ENCODE assay signal across 8 cellular contexts in genomic region chr22:24157783-24158170, GRCh38. TPM values are rescaled to one million over a fixed set of nuclear protein-coding genes. Genes with fewer than 3 reads are reported as not detected.
DNase-seq lines count a peak whose midpoint lies in the region; ATAC-seq, FAIRE-seq and TF ChIP-seq lines count a peak whose summit lies in the region.

No MANE protein-coding gene starts in this region.

- H3K4me3 ChIP-seq in WERI-Rb-1 (ENCODE audit: low read depth, low read length) (no peak overlapping the region), right atrium auricular region (peak overlapping the region in 1 of 2 donors; percentile 91), stomach smooth muscle (ENCODE audit: low read length in 2 of 2) (peak overlapping the region; percentile 90 to 95)

- H3K27me3 ChIP-seq in WERI-Rb-1 (ENCODE audit: insufficient read depth, low read depth, severe bottlenecking) (no peaks in the 10 kb centered on the region), right atrium auricular region (no peaks in the 10 kb centered on the region), stomach smooth muscle (ENCODE audit: control insufficient read depth in 1 of 2, insufficient read depth in 2 of 2, low read length in 2 of 2) (no peaks in the 10 kb centered on the region)

- H3K27ac ChIP-seq in WERI-Rb-1 (peak overlapping the region; percentile 81), right atrium auricular region (peak overlapping the region; percentile 91 to 94), stomach smooth muscle (ENCODE audit: low read length) (peak overlapping the region; percentile 67)

- FAIRE-seq in HTR-8/SVneo (lab: Jason Lieb, UNC), result no peak

- DNase-seq in GM13977 (ENCODE audit: low spot score), result peak; percentile 51
- DNase-seq in WERI-Rb-1, result peak; percentile 63
- DNase-seq in right atrium auricular region (ENCODE audit: low spot score), result no peak
- no peak for DNase-seq in effector CD8-positive, alpha-beta T cell (lab: John Stamatoyannopoulos, UW)
- DNase-seq in activated CD8-positive, alpha-beta memory T cell treated with anti-CD3 and anti-CD28 coated beads for 24 hours, result no peak
- DNase-seq in HTR-8/SVneo (ENCODE audit: insufficient read length, low spot score), result no peak

- H3K9me3 ChIP-seq in WERI-Rb-1 (ENCODE audit: severe bottlenecking) (no peaks in the 10 kb centered on the region), right atrium auricular region (no peaks in the 10 kb centered on the region), stomach smooth muscle (ENCODE audit: control insufficient read depth in 2 of 2, low read length in 2 of 2) (no peaks in the 10 kb centered on the region)

- in situ Hi-C loops in GM13977 (cut with MboI; ENCODE audit: low pct_unique_long_range_greater_than_20kb, low sequenced_read_pairs, unreplicated experiment), result no loop called here

- H3K4me1 ChIP-seq in right atrium auricular region, result peaks cover 0 to 76% of the 10 kb centered on the region in 2 donors
- peaks cover 89% of the 10 kb centered on the region for H3K4me1 ChIP-seq in stomach smooth muscle (ENCODE audit: control insufficient read depth, insufficient read depth, low read length)

- peaks cover 33% of the 10 kb centered on the region for H3K36me3 ChIP-seq in WERI-Rb-1
- no peaks in the 10 kb centered on the region for H3K36me3 ChIP-seq in right atrium auricular region
- peaks cover 2 to 3% of the 10 kb centered on the region in 2 donors for H3K36me3 ChIP-seq in stomach smooth muscle (ENCODE audit: control insufficient read depth in 2 of 2, insufficient read depth in 2 of 2, low read length in 2 of 2)

- TF ChIP-seq CTCF in GM13977 (IDR thresholded peaks at IDR 0.05; ENCODE audit: extremely low read depth, insufficient read depth, missing control alignments) (no peak), WERI-Rb-1 (IDR thresholded peaks at IDR 0.05; ENCODE audit: low read depth, low read length) (no peak), right atrium auricular region (IDR thresholded peaks at IDR 0.05) (peak in 1 of 2 donors; percentile 37)

- ATAC-seq in HG03354 (IDR thresholded peaks at IDR 0.05; ENCODE audit: poor library complexity, severe bottlenecking, unreplicated experiment), result no peak

- H3K9ac ChIP-seq in stomach smooth muscle (ENCODE audit: low read length in 2 of 2), result peak overlapping the region; percentile 13 to 17

RNA-seq across cellular contexts. Expression of gene SUSD2, which starts 23.5 kb away (rescaled TPM):
- total RNA-seq in right atrium auricular region, result 1 to 10 TPM; 4.9 to 9.5 TPM

Comparison
In these comparisons a context has a peak if more than half of its experiments do, and no peak if none do; other contexts are left out.
1. DNase-seq: peak in GM13977 (single experiment) and WERI-Rb-1 (single experiment); none in right atrium auricular region (single experiment), effector CD8-positive, alpha-beta T cell (single experiment), activated CD8-positive, alpha-beta memory T cell treated with anti-CD3 and anti-CD28 coated beads for 24 hours (single experiment) and HTR-8/SVneo (single experiment).
2. Peak in every context shown above with its lines, with median percentiles within 50 percentile points of each other: H3K27ac ChIP-seq.